8 cellular contexts compared by ENCODE assay signal in the genomic region with DNA sequence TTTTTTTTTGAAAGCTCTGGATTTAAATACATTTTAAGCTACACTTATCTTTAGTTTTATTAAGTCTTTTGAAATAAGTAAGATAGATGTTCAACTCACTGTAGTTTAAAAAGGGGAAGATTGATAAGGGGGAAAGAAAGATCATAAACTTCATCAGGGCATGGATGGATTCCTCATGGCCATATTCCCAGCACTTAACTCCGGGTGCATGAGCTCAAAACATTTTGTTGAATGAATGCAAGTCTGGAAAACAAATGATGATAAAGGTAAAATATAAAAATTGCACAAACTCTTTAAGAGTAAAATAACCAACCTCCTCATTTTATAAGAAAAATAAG. TPM values are rescaled to one million over a fixed set of nuclear protein-coding genes. Genes with fewer than 3 reads are reported as not detected.
DNase-seq lines count a peak whose midpoint lies in the region; ATAC-seq and TF ChIP-seq lines count a peak whose summit lies in the region.
"Had no signal": no experiment of that assay in that cellular context is flagged by ENCODE, and none has a peak within 500 bp of the region (broad histone marks: within the 10 kb centered on the region; RNA-seq: fewer than 3 reads in every experiment).

No MANE protein-coding gene starts in this region.

- no peak overlapping the region for H2BK120ac ChIP-seq in H9 (ENCODE audit: low read depth, low read length, poor library complexity, severe bottlenecking)

- H3K4me2 ChIP-seq in H9 (ENCODE audit: insufficient read depth, insufficient read length, low read length), result no peak overlapping the region

- H3K9ac ChIP-seq in H9 (ENCODE audit: extremely low read depth, insufficient read length, low read length), result no peak overlapping the region
- H3K9ac ChIP-seq in adipocyte (ENCODE audit: low read length), result peak overlapping the region; percentile 70

- H3K4me1 ChIP-seq in H9 (ENCODE audit: insufficient read depth, low read length) (no peaks in the 10 kb centered on the region), adipocyte (ENCODE audit: control insufficient read depth, insufficient read depth, low read length) (peaks cover 35% of the 10 kb centered on the region)

- intact Hi-C loops in CD4-positive, alpha-beta T cell (cut with DNase I, micrococcal nuclease), result loop anchor here (1.0 to 10.0 kb wide), 6 partner anchors 387 to 1063 kb away; no protein-coding TSS in a partner anchor

- peaks cover 8% of the 10 kb centered on the region for H3K4me1 Mint-ChIP-seq in CD4-positive, alpha-beta T cell (ENCODE audit: low read depth)
- H3K4me1 Mint-ChIP-seq in H9, result peaks cover 5 to 7% of the 10 kb centered on the region in 2 experiments; a peak in 3 of 4 replicates
- H3K4me1 Mint-ChIP-seq in natural killer cell treated with Interleukin-12 subunit alpha and Interleukin-12 subunit beta and Interleukin-15 and Interleukin-18, amount 100 ng/mL, for 72 hours (ENCODE audit: low read depth in 2 of 2), result peaks cover 12 to 13% of the 10 kb centered on the region in 2 donors

- no peaks in the 10 kb centered on the region for H3K27me3 ChIP-seq in CD4-positive, alpha-beta T cell (ENCODE audit: control insufficient read depth, insufficient read depth, low read length)
- H3K27me3 ChIP-seq in H9 (ENCODE audit: insufficient read depth, low read length) (no peaks in the 10 kb centered on the region), adipocyte (replicated peaks; ENCODE audit: control insufficient read depth, insufficient read depth, low read length) (no peaks in the 10 kb centered on the region)

- H3K36me3 ChIP-seq in adipocyte (ENCODE audit: control insufficient read depth, insufficient read depth, low read length, severe bottlenecking), result no peaks in the 10 kb centered on the region

- H3K23ac ChIP-seq in H9 (ENCODE audit: insufficient read length, low read depth, low read length), result no peak overlapping the region

- no peak overlapping the region for H3T11ph ChIP-seq in H9 (ENCODE audit: low read length)

- POLR2A ChIA-PET in CD4-positive, alpha-beta T cell (lab: Charles Lee), result no interaction called here

- CTCF ChIA-PET in CD4-positive, alpha-beta T cell (lab: Charles Lee), result interaction anchor here (0.7 to 1.7 kb wide), 5 partner anchors 10 to 543 kb away, joined by 3 to 9 read pairs (median 4); no protein-coding TSS in a partner anchor

- no peak for DNase-seq in CD4-positive, alpha-beta T cell
- DNase-seq in H9 (no peak), adipocyte (ENCODE audit: low read depth) (no peak)
- no peak for DNase-seq in natural killer cell treated with Interleukin-12 subunit alpha and Interleukin-12 subunit beta and Interleukin-15 and Interleukin-18, amount 100 ng/mL, for 72 hours (ENCODE audit: low spot score)

- no peaks in the 10 kb centered on the region for H3K79me1 ChIP-seq in H9 (ENCODE audit: insufficient read depth, low read depth, low read length, poor library complexity, severe bottlenecking)

- WGBS in H9 (ENCODE audit: extremely low coverage, insufficient read length, low lambda C conversion rate), result no CpG with 5 or more reads among the region's 1 CpG

- peak; percentile 54 for TF ChIP-seq CTCF in CD4-positive, alpha-beta T cell (IDR thresholded peaks at IDR 0.05)
- TF ChIP-seq CTCF in H9 (conservative IDR thresholded peaks at IDR 0.05), result peak; percentile 13; the same call in 1 of the 3 replicates

- no peak overlapping the region for H2AK5ac ChIP-seq in H9 (ENCODE audit: insufficient read length, low read length)

- no peak overlapping the region for H3K4ac ChIP-seq in H9 (ENCODE audit: low read depth, low read length)

- no peak overlapping the region for H3K18ac ChIP-seq in H9 (ENCODE audit: insufficient read length, low read depth, low read length)

- H3K14ac ChIP-seq in H9 (ENCODE audit: insufficient read depth, low read length), result no peak overlapping the region

- H3K56ac ChIP-seq in H9 (ENCODE audit: insufficient read length, low read depth, low read length), result no peak overlapping the region

- no peak overlapping the region for H3K4me3 ChIP-seq in adipocyte (ENCODE audit: low read length)

- no peak overlapping the region for H2BK5ac ChIP-seq in H9 (ENCODE audit: insufficient read length, low read length)

- H3K27ac Mint-ChIP-seq in CD4-positive, alpha-beta T cell, result no peak overlapping the region
- H3K27ac Mint-ChIP-seq in H9, result no peak overlapping the region
- H3K27ac Mint-ChIP-seq in natural killer cell treated with Interleukin-12 subunit alpha and Interleukin-12 subunit beta and Interleukin-15 and Interleukin-18, amount 100 ng/mL, for 72 hours, result peak overlapping the region; percentile 89 to 91

- no peaks in the 10 kb centered on the region for H3K36me3 Mint-ChIP-seq in CD4-positive, alpha-beta T cell (ENCODE audit: low read depth)
- H3K36me3 Mint-ChIP-seq in H9 (ENCODE audit: insufficient read depth in 1 of 3, low read depth in 3 of 3), result no peaks in the 10 kb centered on the region; a peak in 1 of 7 replicates
- no peaks in the 10 kb centered on the region for H3K36me3 Mint-ChIP-seq in natural killer cell treated with Interleukin-12 subunit alpha and Interleukin-12 subunit beta and Interleukin-15 and Interleukin-18, amount 100 ng/mL, for 72 hours

- H3K9me3 Mint-ChIP-seq in CD4-positive, alpha-beta T cell, result no peaks in the 10 kb centered on the region
- no peaks in the 10 kb centered on the region for H3K9me3 Mint-ChIP-seq in H9
- H3K9me3 Mint-ChIP-seq in natural killer cell treated with Interleukin-12 subunit alpha and Interleukin-12 subunit beta and Interleukin-15 and Interleukin-18, amount 100 ng/mL, for 72 hours, result no peaks in the 10 kb centered on the region

- no peaks in the 10 kb centered on the region for H4K20me1 ChIP-seq in H9 (ENCODE audit: control insufficient read depth, insufficient read depth, insufficient read length)

- no peak overlapping the region for H3K4me3 Mint-ChIP-seq in CD4-positive, alpha-beta T cell
- H3K4me3 Mint-ChIP-seq in H9, result no peak overlapping the region
- H3K4me3 Mint-ChIP-seq in natural killer cell treated with Interleukin-12 subunit alpha and Interleukin-12 subunit beta and Interleukin-15 and Interleukin-18, amount 100 ng/mL, for 72 hours, result peak overlapping the region; percentile 74

- no peaks in the 10 kb centered on the region for H3K23me2 ChIP-seq in H9 (ENCODE audit: insufficient read length, low read depth, low read length, poor library complexity, severe bottlenecking)

- ATAC-seq in CD4-positive, alpha-beta T cell (ENCODE audit: poor library complexity), result no peak
- no peak for ATAC-seq in natural killer cell treated with Interleukin-12 subunit alpha and Interleukin-12 subunit beta and Interleukin-15 and Interleukin-18, amount 100 ng/mL, for 72 hours
- no peak for ATAC-seq in HG03095 (IDR thresholded peaks at IDR 0.05; ENCODE audit: unreplicated experiment)
- ATAC-seq in GM18861 (IDR thresholded peaks at IDR 0.05; ENCODE audit: unreplicated experiment), result no peak
- ATAC-seq in GM21825 (IDR thresholded peaks at IDR 0.05; ENCODE audit: unreplicated experiment), result no peak

- H2BK20ac ChIP-seq in H9 (ENCODE audit: low read depth, low read length, poor library complexity, severe bottlenecking), result no peak overlapping the region

- H3K27me3 Mint-ChIP-seq in CD4-positive, alpha-beta T cell, result peaks cover 7% of the 10 kb centered on the region
- no peaks in the 10 kb centered on the region for H3K27me3 Mint-ChIP-seq in H9 (ENCODE audit: low read depth)
- H3K27me3 Mint-ChIP-seq in natural killer cell treated with Interleukin-12 subunit alpha and Interleukin-12 subunit beta and Interleukin-15 and Interleukin-18, amount 100 ng/mL, for 72 hours, result peaks cover 6 to 8% of the 10 kb centered on the region in 2 donors

- no peak overlapping the region for H2BK12ac ChIP-seq in H9 (ENCODE audit: insufficient read length, low read depth, low read length)

- no peaks in the 10 kb centered on the region for H3K9me3 ChIP-seq in CD4-positive, alpha-beta T cell (ENCODE audit: control insufficient read depth, low read length)
- H3K9me3 ChIP-seq in H9 (ENCODE audit: control insufficient read depth, low read depth, low read length) (no peaks in the 10 kb centered on the region), adipocyte (ENCODE audit: control insufficient read depth, low read length) (no peaks in the 10 kb centered on the region)

- no peak overlapping the region for H3K27ac ChIP-seq in CD4-positive, alpha-beta T cell (ENCODE audit: low read depth, low read length)
- no peak overlapping the region for H3K27ac ChIP-seq in H9 (ENCODE audit: insufficient read length, low read depth, low read length)

- no peak overlapping the region for H2BK15ac ChIP-seq in H9 (ENCODE audit: low read depth, low read length)

- H3K79me2 ChIP-seq in H9 (ENCODE audit: insufficient read depth, low read length), result no peaks in the 10 kb centered on the region

- H4K8ac ChIP-seq in H9 (replicated peaks; ENCODE audit: insufficient read length, low read depth, low read length), result no peak overlapping the region

- no peak overlapping the region for H4K5ac ChIP-seq in H9 (ENCODE audit: insufficient read length, low read depth, low read length)

- no peak overlapping the region for H4K91ac ChIP-seq in H9 (ENCODE audit: insufficient read length, low read depth, low read length)

- H2AFZ ChIP-seq in H9 (ENCODE audit: low read length), result no peak overlapping the region

RNA-seq across cellular contexts. Expression of a gene that starts 4.3 kb away (rescaled TPM):
- not detected for total RNA-seq in CD4-positive, alpha-beta T cell
- total RNA-seq in H9 (2021), result not detected in 2 replicates
- under 1 TPM in 1 of 2 donors, not detected in 1; 0.05 TPM for total RNA-seq in natural killer cell treated with Interleukin-12 subunit alpha and Interleukin-12 subunit beta and Interleukin-15 and Interleukin-18, amount 100 ng/mL, for 72 hours
- total RNA-seq: PC-3 had no signal

Comparison
In these comparisons a context has a peak if more than half of its experiments do, and no peak if none do; other contexts are left out.
1. H3K27ac Mint-ChIP-seq: peak in natural killer cell treated with Interleukin-12 subunit alpha and Interleukin-12 subunit beta and Interleukin-15 and Interleukin-18, amount 100 ng/mL, for 72 hours (2 of 2); none in CD4-positive, alpha-beta T cell (single experiment) and H9 (0 of 3).